Comparison of ENCODE assay signal across 1 cellular context in genomic region chr10:86163522-86164215, GRCh38.
TF ChIP-seq lines count a peak whose summit lies in the region.

No MANE protein-coding gene starts in this region.

TF ChIP-seq in HepG2, 621 proteins besides CTCF, POLR2A, EP300 and RAD21 (continued from another document):
- TF ChIP-seq GMEB2 (CRISPR knock-in tag; IDR thresholded peaks at IDR 0.05; ENCODE audit: low read depth) (no peak), ZNF292 (CRISPR knock-in tag; IDR thresholded peaks at IDR 0.05; ENCODE audit: borderline replicate concordance, low read depth) (peak; percentile 88; the same call in 1 of the 2 replicates), ZNF687 (CRISPR knock-in tag; IDR thresholded peaks at IDR 0.05) (peak; percentile 38; the same call in 1 of the 2 replicates), ZBTB34 (CRISPR knock-in tag; IDR thresholded peaks at IDR 0.05) (no peak), ADNP (CRISPR knock-in tag; IDR thresholded peaks at IDR 0.05) (no peak), HDAC2 (CRISPR knock-in tag; IDR thresholded peaks at IDR 0.05) (0 out of 2 replicates have a peak, but pooled peaks have one; percentile 20), KLF15 (CRISPR knock-in tag; IDR thresholded peaks at IDR 0.05; ENCODE audit: borderline replicate concordance) (no peak), ZMAT5 (CRISPR knock-in tag; IDR thresholded peaks at IDR 0.05; ENCODE audit: borderline replicate concordance, low read depth) (no peak), ZMYM4 (CRISPR knock-in tag; IDR thresholded peaks at IDR 0.05) (0 out of 2 replicates have a peak, but pooled peaks have one; percentile 21), PAXIP1 (CRISPR knock-in tag; conservative IDR thresholded peaks at IDR 0.05) (peak; percentile 63), ZNF770 (CRISPR knock-in tag; IDR thresholded peaks at IDR 0.05) (0 out of 2 replicates have a peak, but pooled peaks have one; percentile 41), NCOR1 (IDR thresholded peaks at IDR 0.05; ENCODE audit: borderline replicate concordance, low read length) (peak; percentile 40; the same call in 1 of the 2 replicates), ZNF30 (CRISPR knock-in tag; IDR thresholded peaks at IDR 0.05) (no peak)
- TF ChIP-seq, protein P1, sequence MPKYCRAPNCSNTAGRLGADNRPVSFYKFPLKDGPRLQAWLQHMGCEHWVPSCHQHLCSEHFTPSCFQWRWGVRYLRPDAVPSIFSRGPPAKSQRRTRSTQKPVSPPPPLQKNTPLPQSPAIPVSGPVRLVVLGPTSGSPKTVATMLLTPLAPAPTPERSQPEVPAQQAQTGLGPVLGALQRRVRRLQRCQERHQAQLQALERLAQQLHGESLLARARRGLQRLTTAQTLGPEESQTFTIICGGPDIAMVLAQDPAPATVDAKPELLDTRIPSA (CRISPR knock-in tag; IDR thresholded peaks at IDR 0.05; ENCODE audit: borderline replicate concordance), result no peak
- TF ChIP-seq, protein P2, sequence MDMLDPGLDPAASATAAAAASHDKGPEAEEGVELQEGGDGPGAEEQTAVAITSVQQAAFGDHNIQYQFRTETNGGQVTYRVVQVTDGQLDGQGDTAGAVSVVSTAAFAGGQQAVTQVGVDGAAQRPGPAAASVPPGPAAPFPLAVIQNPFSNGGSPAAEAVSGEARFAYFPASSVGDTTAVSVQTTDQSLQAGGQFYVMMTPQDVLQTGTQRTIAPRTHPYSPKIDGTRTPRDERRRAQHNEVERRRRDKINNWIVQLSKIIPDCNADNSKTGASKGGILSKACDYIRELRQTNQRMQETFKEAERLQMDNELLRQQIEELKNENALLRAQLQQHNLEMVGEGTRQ (IDR thresholded peaks at IDR 0.05; ENCODE audit: low read depth, low read length), result no peak
- TF ChIP-seq, protein P2 (CRISPR knock-in tag; IDR thresholded peaks at IDR 0.05; ENCODE audit: borderline replicate concordance), result no peak
